Comparison of ENCODE assay signal across 20 cellular contexts in the genomic region with DNA sequence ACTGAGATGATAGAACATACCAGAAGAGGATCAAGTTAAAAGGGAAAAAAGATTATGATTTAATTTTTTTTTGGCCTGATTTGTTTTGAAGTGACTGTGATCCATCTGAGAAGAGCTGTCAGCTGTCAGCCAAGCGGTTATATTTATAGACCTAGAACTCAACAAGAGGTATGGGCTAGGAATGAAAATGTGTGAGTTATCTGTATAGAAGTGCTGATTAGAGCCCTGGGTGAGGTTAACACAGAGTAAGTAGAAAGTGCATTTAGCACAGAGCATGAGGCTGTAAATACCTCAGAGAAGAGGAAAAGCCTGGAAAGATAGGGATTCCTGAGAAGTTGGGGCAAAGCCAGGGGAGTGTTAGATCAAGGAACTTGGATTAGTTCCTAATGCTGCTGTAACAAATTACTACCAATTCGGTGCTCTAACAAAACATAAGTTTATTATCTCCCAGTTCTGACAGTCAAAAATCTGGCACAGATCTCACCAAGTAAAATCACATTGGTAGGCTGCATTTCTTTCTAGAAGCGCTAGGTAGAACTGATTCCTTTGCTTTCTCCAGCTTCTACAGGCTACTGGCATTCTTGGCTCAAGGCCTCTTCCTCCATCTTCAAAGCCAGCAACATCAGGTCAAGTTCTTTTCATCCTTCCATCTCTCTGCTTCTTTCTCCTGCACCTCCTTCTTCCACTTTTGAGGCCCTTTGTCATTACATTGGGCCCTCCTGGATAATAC.
"Had no signal": no experiment of that assay in that cellular context is flagged by ENCODE, and none has a peak within 500 bp of the region (broad histone marks: within the 10 kb centered on the region; RNA-seq: fewer than 3 reads in every experiment).

No MANE protein-coding gene starts in this region.

- H3K4me3 ChIP-seq: hepatocyte, thoracic aorta, upper lobe of left lung had no signal

- ATAC-seq: activated CD4-positive, CD25-positive, alpha-beta regulatory T cell treated with anti-CD3 and anti-CD28 coated beads, Interleukin-2, amount 50 U/mL, for 24 hours; activated T-cell treated with anti-CD3 and anti-CD28 coated beads, Interleukin-2, amount 50 U/mL, for 72 hours; foreskin keratinocyte had no signal

- H3K4me2 ChIP-seq: hepatocyte had no signal

- H3K27me3 ChIP-seq: foreskin keratinocyte, hepatocyte, upper lobe of left lung had no signal

- H3K27ac ChIP-seq: foreskin keratinocyte, hepatocyte, thoracic aorta, upper lobe of left lung, VCaP had no signal

- DNase-seq: activated CD4-positive, alpha-beta memory T cell treated with anti-CD3 and anti-CD28 coated beads, Interleukin-2, amount 10 ng/mL, durations not matched to agents 7 days and 5 days; activated CD4-positive, alpha-beta T cell treated with anti-CD3 and anti-CD28 coated beads, Interleukin-2, amount 10 ng/mL, durations not matched to agents 24 days and 14 days; activated effector memory CD4-positive, alpha-beta T cell treated with Interleukin-2 at 50 U/mL for 16 hours; activated naive CD4-positive, alpha-beta T cell treated with anti-CD3 and anti-CD28 coated beads for 36 hours; activated naive CD8-positive, alpha-beta T cell treated with anti-CD3 and anti-CD28 coated beads, Interleukin-2, amount 10 ng/mL, durations not matched to agents 7 days and 5 days; activated T-cell treated with anti-CD3 and anti-CD28 coated beads, Interleukin-2, amount 50 U/mL, for 72 hours; amygdala; caudate nucleus; dermis blood vessel endothelial cell; effector memory CD4-positive, alpha-beta T cell; foreskin keratinocyte; kidney glomerular epithelial cell; posterior cingulate gyrus; stimulated activated CD4-positive, alpha-beta T cell treated with anti-CD3 and anti-CD28 coated beads, Interleukin-4, amount 100 ng/mL, for 24 hours; stimulated activated naive CD4-positive, alpha-beta T cell treated with Interleukin-2 at 50 U/mL for 16 hours; upper lobe of left lung had no signal

- H2AFZ ChIP-seq: hepatocyte had no signal

- H3K79me2 ChIP-seq: hepatocyte had no signal

- H3K36me3 ChIP-seq: thoracic aorta, upper lobe of left lung had no signal

- H3K4me1 ChIP-seq: foreskin keratinocyte, upper lobe of left lung had no signal

- H3K9me3 ChIP-seq: thoracic aorta, upper lobe of left lung had no signal
